In genomic region chr15:81387629-81388430, GRCh38 we compare ENCODE assay signal across 1 cellular context.
TF ChIP-seq lines count a peak whose summit lies in the region.

No MANE protein-coding gene starts in this region.

TF ChIP-seq in HepG2, 621 proteins besides CTCF, POLR2A, EP300 and RAD21 (continued from another document):
- no peak for TF ChIP-seq BHLHE40 (IDR thresholded peaks at IDR 0.05; ENCODE audit: low read length)
- no peak for TF ChIP-seq HMG20B (CRISPR knock-in tag; conservative IDR thresholded peaks at IDR 0.05)
- peak; percentile 62 to 80 for TF ChIP-seq MAFK (conservative IDR thresholded peaks at IDR 0.05 in 1 of 2, IDR thresholded peaks at IDR 0.05 in 1 of 2; ENCODE audit: low read length in 2 of 2)
- no peak for TF ChIP-seq ZBTB26 (CRISPR knock-in tag; IDR thresholded peaks at IDR 0.05; ENCODE audit: borderline replicate concordance)
- no peak for TF ChIP-seq TRIM24 (CRISPR knock-in tag; IDR thresholded peaks at IDR 0.05)
- no peak for TF ChIP-seq SNRNP70 (IDR thresholded peaks at IDR 0.05; ENCODE audit: low read depth, low read length)
